8 cellular contexts compared by ENCODE assay signal in genomic region chr11:6315811-6316425, GRCh38. TPM values are rescaled to one million over a fixed set of nuclear protein-coding genes. Genes with fewer than 3 reads are reported as not detected.
DNase-seq lines count a peak whose midpoint lies in the region; FAIRE-seq and TF ChIP-seq lines count a peak whose summit lies in the region.

No MANE protein-coding gene starts in this region.

- no peak for TF ChIP-seq POLR2A in H54 (IDR thresholded peaks at IDR 0.05; ENCODE audit: low read depth, low read length)

- no peaks in the 10 kb centered on the region for H3K79me2 ChIP-seq in Karpas-422 (ENCODE audit: low read length)

- no peak overlapping the region for H3K4me3 ChIP-seq in Karpas-422 (ENCODE audit: low read length)

- no peak overlapping the region for H3K27ac ChIP-seq in Karpas-422 (ENCODE audit: low read length)

- no peak overlapping the region for H3K9ac ChIP-seq in Karpas-422 (ENCODE audit: low read length)

- no peak overlapping the region for H3K4me2 ChIP-seq in Karpas-422 (ENCODE audit: low read depth, low read length, poor library complexity, severe bottlenecking)

- H4K20me1 ChIP-seq in Karpas-422 (ENCODE audit: insufficient read depth, low read depth, low read length) = no peaks in the 10 kb centered on the region

- peak; percentile 19 for DNase-seq in activated naive CD4-positive, alpha-beta T cell treated with Interleukin-2 at 50 U/mL for 16 hours
- DNase-seq in activated naive CD4-positive, alpha-beta T cell treated with anti-CD3 and anti-CD28 coated beads, Interleukin-2, amount 50 U/mL, for 16 hours = no peak
- DNase-seq in H54 (ENCODE audit: insufficient read length, low spot score) (peak; percentile 87), Karpas-422 (peak; percentile 77), SK-N-DZ (ENCODE audit: low spot score) (peak; percentile 60), dedifferentiated amniotic fluid mesenchymal stem cell (ENCODE audit: extremely low spot score) (peak; percentile 68), lung microvascular endothelial cell (ENCODE audit: low read depth in 2 of 2) (peak; percentile 68 to 75), superior temporal gyrus (ENCODE audit: extremely low spot score) (peak; percentile 69)

- no peaks in the 10 kb centered on the region for H3K36me3 ChIP-seq in Karpas-422 (ENCODE audit: insufficient read depth, low read length)

- H3K4me1 ChIP-seq in Karpas-422 (ENCODE audit: low read length) = no peaks in the 10 kb centered on the region

- peak; percentile 92 for FAIRE-seq in H54 (lab: Jason Lieb, UNC)

- no peak overlapping the region for H2AFZ ChIP-seq in Karpas-422 (ENCODE audit: low read length)

- no peaks in the 10 kb centered on the region for H3K9me3 ChIP-seq in Karpas-422 (ENCODE audit: low read length)

- H3K9me2 ChIP-seq in Karpas-422 (replicated peaks; ENCODE audit: insufficient read depth, low read length) = no peaks in the 10 kb centered on the region

- H3K27me3 ChIP-seq in Karpas-422 (ENCODE audit: low read length) = no peaks in the 10 kb centered on the region

RNA-seq across cellular contexts. Expression of gene CAVIN3, which starts 4.4 kb away (rescaled TPM):
- not detected in 2 replicates for total RNA-seq in Karpas-422 (2014; rRNA removed; shearing (Covaris generic); ENCODE audit: low replicate concordance)
- not detected in 2 replicates for polyA plus RNA-seq in SK-N-DZ (2014; cell fraction: cytosol; rRNA removed)
- polyA plus RNA-seq in SK-N-DZ (2014; cell fraction: nucleus; rRNA removed) = not detected in 2 replicates
- total RNA-seq in lung microvascular endothelial cell = 43.1 and 201 TPM in 2 replicates

RNA-seq across cellular contexts. Expression of gene CCKBR, which starts 56.3 kb away (rescaled TPM):
- total RNA-seq in Karpas-422 (2014; rRNA removed; shearing (Covaris generic); ENCODE audit: low replicate concordance) = not detected in 2 replicates
- polyA plus RNA-seq in SK-N-DZ (2014; cell fraction: cytosol; rRNA removed) = not detected in 2 replicates
- polyA plus RNA-seq in SK-N-DZ (2014; cell fraction: nucleus; rRNA removed) = not detected in 2 replicates
- total RNA-seq in lung microvascular endothelial cell = not detected in 2 replicates

Comparison
In these comparisons a context has a peak if more than half of its experiments do, and no peak if none do; other contexts are left out.
1. RNA of gene CAVIN3, which starts 4.4 kb away (total RNA-seq): 43.1 to 201 TPM in lung microvascular endothelial cell; not detected in Karpas-422; every median in the first group is over 10 times any median in the second.